Comparison of ENCODE assay signal across 10 cellular contexts in genomic region chr14:59964251-59965007, GRCh38. TPM values are rescaled to one million over a fixed set of nuclear protein-coding genes. Genes with fewer than 3 reads are reported as not detected.
DNase-seq lines count a peak whose midpoint lies in the region; ATAC-seq lines count a peak whose summit lies in the region.
"Had no signal": no experiment of that assay in that cellular context is flagged by ENCODE, and none has a peak within 500 bp of the region (broad histone marks: within the 10 kb centered on the region; RNA-seq: fewer than 3 reads in every experiment).

No MANE protein-coding gene starts in this region.

- peaks cover 21% of the 10 kb centered on the region for H3K4me1 ChIP-seq in adipocyte (ENCODE audit: control insufficient read depth, insufficient read depth, low read length)
- H3K4me1 ChIP-seq in skeletal muscle tissue (ENCODE audit: control insufficient read depth in 3 of 3, insufficient read depth in 3 of 3, low read length in 3 of 3), result peaks cover 0 to 13% (median 0%) of the 10 kb centered on the region in 3 donors

- no peak overlapping the region for H3K27ac Mint-ChIP-seq in activated CD4-positive, alpha-beta T cell treated with anti-CD3 and anti-CD28 coated beads, Interleukin-2, amount 10 ng/mL, durations not matched to agents 24 days and 14 days

- H3K36me3 Mint-ChIP-seq in activated CD4-positive, alpha-beta T cell treated with anti-CD3 and anti-CD28 coated beads, Interleukin-2, amount 10 ng/mL, durations not matched to agents 24 days and 14 days (ENCODE audit: low read depth), result no peaks in the 10 kb centered on the region

- DNase-seq in activated CD4-positive, alpha-beta T cell treated with anti-CD3 and anti-CD28 coated beads, Interleukin-2, amount 10 ng/mL, durations not matched to agents 24 days and 14 days, result no peak
- no peak for DNase-seq in activated CD4-positive, alpha-beta T cell treated with anti-CD3 and anti-CD28 coated beads for 4 hours
- peak; percentile 2 for DNase-seq in adipocyte (ENCODE audit: low read depth)
- DNase-seq in NCI-H526 treated with DMSO at 0.1 percent for 48 hours (lab: John Stamatoyannopoulos, UW), result no peak
- DNase-seq in NCI-H1417 treated with DMSO at 0.1 percent for 48 hours (lab: John Stamatoyannopoulos, UW), result no peak
- no peak for DNase-seq in hippocampal formation (lab: John Stamatoyannopoulos, UW)

- peak; percentile 10 for ATAC-seq in HG02973 (IDR thresholded peaks at IDR 0.05; ENCODE audit: unreplicated experiment)

- peaks cover 12% of the 10 kb centered on the region for H3K4me1 Mint-ChIP-seq in activated CD4-positive, alpha-beta T cell treated with anti-CD3 and anti-CD28 coated beads, Interleukin-2, amount 10 ng/mL, durations not matched to agents 24 days and 14 days

- peak overlapping the region; percentile 78 for H3K4me3 Mint-ChIP-seq in activated CD4-positive, alpha-beta T cell treated with anti-CD3 and anti-CD28 coated beads, Interleukin-2, amount 10 ng/mL, durations not matched to agents 24 days and 14 days

- no peaks in the 10 kb centered on the region for H3K36me3 ChIP-seq in adipocyte (ENCODE audit: control insufficient read depth, insufficient read depth, low read length, severe bottlenecking)
- H3K36me3 ChIP-seq in skeletal muscle tissue (ENCODE audit: control insufficient read depth in 3 of 3, insufficient read depth in 3 of 3, low read length in 3 of 3), result no peaks in the 10 kb centered on the region

- no peaks in the 10 kb centered on the region for H3K27me3 ChIP-seq in adipocyte (replicated peaks; ENCODE audit: control insufficient read depth, insufficient read depth, low read length)
- H3K27me3 ChIP-seq in skeletal muscle tissue (ENCODE audit: control insufficient read depth in 3 of 3, insufficient read depth in 3 of 3, low read length in 3 of 3), result no peaks in the 10 kb centered on the region

- intact Hi-C loops in activated CD4-positive, alpha-beta T cell treated with anti-CD3 and anti-CD28 coated beads, Interleukin-2, amount 10 ng/mL, durations not matched to agents 24 days and 14 days (cut with micrococcal nuclease), result loop anchor here (1.0 to 5.0 kb wide), 3 partner anchors 128 to 220 kb away; partner anchors contain the start of gene DHRS7

- peak overlapping the region; percentile 68 for H3K9ac ChIP-seq in adipocyte (ENCODE audit: low read length)
- H3K9ac ChIP-seq in skeletal muscle tissue (ENCODE audit: low read depth in 1 of 3, low read length in 3 of 3), result peak overlapping the region in 1 of 3 donors; percentile 16

- H3K27ac ChIP-seq in skeletal muscle tissue (ENCODE audit: low read depth, low read length), result no peak overlapping the region
- H3K27ac ChIP-seq: C4-2B had no signal

- peaks cover 7% of the 10 kb centered on the region for H3K27me3 Mint-ChIP-seq in activated CD4-positive, alpha-beta T cell treated with anti-CD3 and anti-CD28 coated beads, Interleukin-2, amount 10 ng/mL, durations not matched to agents 24 days and 14 days

- H3K9me3 ChIP-seq in adipocyte (ENCODE audit: control insufficient read depth, low read length), result no peaks in the 10 kb centered on the region
- H3K9me3 ChIP-seq in skeletal muscle tissue (ENCODE audit: control insufficient read depth in 3 of 3, low read length in 3 of 3), result no peaks in the 10 kb centered on the region

- H3K9me3 Mint-ChIP-seq in activated CD4-positive, alpha-beta T cell treated with anti-CD3 and anti-CD28 coated beads, Interleukin-2, amount 10 ng/mL, durations not matched to agents 24 days and 14 days, result no peaks in the 10 kb centered on the region

- H3K4me3 ChIP-seq in adipocyte (ENCODE audit: low read length), result peak overlapping the region; percentile 76
- H3K4me3 ChIP-seq in skeletal muscle tissue (ENCODE audit: low read length in 3 of 3), result peak overlapping the region in 2 of 3 donors; percentile 65 to 70

RNA-seq across cellular contexts. Expression of gene LRRC9, which starts 44.5 kb away (rescaled TPM):
- total RNA-seq in activated CD4-positive, alpha-beta T cell treated with anti-CD3 and anti-CD28 coated beads, Interleukin-2, amount 10 ng/mL, durations not matched to agents 24 days and 14 days, result not detected in 2 replicates
- total RNA-seq in skeletal muscle tissue, result not detected
- total RNA-seq: activated CD8-positive, alpha-beta memory T cell treated with anti-CD3 and anti-CD28 coated beads for 36 hours had no signal
